Comparison of ENCODE assay signal across 19 cellular contexts in genomic region chr9:31486630-31487029, GRCh38.
"Had no signal": no experiment of that assay in that cellular context is flagged by ENCODE, and none has a peak within 500 bp of the region (broad histone marks: within the 10 kb centered on the region; RNA-seq: fewer than 3 reads in every experiment).

No MANE protein-coding gene starts in this region.

- H3K27me3 ChIP-seq: esophagus squamous epithelium, gastrocnemius medialis, pancreas, right atrium auricular region, upper lobe of left lung had no signal

- H3K4me3 ChIP-seq: coronary artery, esophagus squamous epithelium, gastrocnemius medialis, pancreas, psoas muscle, right atrium auricular region, upper lobe of left lung had no signal

- H3K4me1 ChIP-seq: esophagus squamous epithelium, gastrocnemius medialis, pancreas, psoas muscle, right atrium auricular region, upper lobe of left lung had no signal

- H3K36me3 ChIP-seq: esophagus squamous epithelium, gastrocnemius medialis, pancreas, right atrium auricular region, upper lobe of left lung had no signal

- H3K9me3 ChIP-seq: esophagus squamous epithelium, gastrocnemius medialis, pancreas, psoas muscle, right atrium auricular region, upper lobe of left lung had no signal

- ATAC-seq: activated CD4-positive, alpha-beta T cell treated with anti-CD3 and anti-CD28 coated beads for 36 hours; activated T-cell treated with anti-CD3 and anti-CD28 coated beads, Interleukin-2, amount 50 U/mL, for 4 hours; gastrocnemius medialis; left cardiac atrium; pancreas; psoas muscle; stimulated activated naive CD8-positive, alpha-beta T cell treated with anti-CD3 and anti-CD28 coated beads, Interleukin-15, Interleukin-2, amounts not matched to agents 100 U/mL and 50 U/mL, for 24 hours had no signal

- DNase-seq: activated B cell treated with CpG ODN at 0.5 μM for 24 hours; activated CD4-positive, alpha-beta T cell treated with anti-CD3 and anti-CD28 coated beads for 36 hours; activated CD4-positive, alpha-beta T cell treated with anti-CD3 and anti-CD28 coated beads, Interleukin-2, amount 50 U/mL, for 4 hours; activated CD8-positive, alpha-beta memory T cell treated with anti-CD3 and anti-CD28 coated beads, Interleukin-2, amount 50 U/mL, for 48 hours; activated naive CD4-positive, alpha-beta T cell treated with anti-CD3 and anti-CD28 coated beads for 36 hours; activated T-cell treated with anti-CD3 and anti-CD28 coated beads, Interleukin-2, amount 50 U/mL, for 4 hours; cerebellar nuclear complex; esophagus squamous epithelium; gastrocnemius medialis; hippocampal formation; left cardiac atrium; pancreas; psoas muscle; stimulated activated CD4-positive, alpha-beta T cell treated with anti-CD3 and anti-CD28 coated beads, Interleukin-4, amount 100 ng/mL, for 24 hours; stimulated activated naive CD8-positive, alpha-beta T cell treated with anti-CD3 and anti-CD28 coated beads, Interleukin-15, Interleukin-2, amounts not matched to agents 100 U/mL and 50 U/mL, for 24 hours; T1000 had no signal

- H3K27ac ChIP-seq: coronary artery, esophagus squamous epithelium, gastrocnemius medialis, pancreas, psoas muscle, right atrium auricular region, upper lobe of left lung had no signal
